In genomic region chr6:56579155-56579851, GRCh38 we compare ENCODE assay signal across 21 cellular contexts.
"Had no signal": no experiment of that assay in that cellular context is flagged by ENCODE, and none has a peak within 500 bp of the region (broad histone marks: within the 10 kb centered on the region; RNA-seq: fewer than 3 reads in every experiment).

No MANE protein-coding gene starts in this region.

- ATAC-seq: activated CD8-positive, alpha-beta T cell treated with anti-CD3 and anti-CD28 coated beads, Interleukin-2, amount 10 ng/mL, durations not matched to agents 7 days and 5 days; foreskin keratinocyte; left cardiac atrium; naive thymus-derived CD4-positive, alpha-beta T cell; pancreas; stimulated activated memory B cell treated with anti-CD40 and anti-IgM and Interleukin-4, amounts not matched to agents 10 μg/mL and 1 μg/mL and 100 μg/mL, for 72 hours; T-cell had no signal

- H3K4me3 ChIP-seq: esophagus squamous epithelium, hepatocyte, pancreas, sigmoid colon, testis, upper lobe of left lung had no signal

- H3K4me2 ChIP-seq: hepatocyte had no signal

- H2AFZ ChIP-seq: hepatocyte had no signal

- H3K36me3 ChIP-seq: pancreas had no signal

- DNase-seq: activated CD4-positive, alpha-beta T cell treated with anti-CD3 and anti-CD28 coated beads, Interleukin-2, amount 10 ng/mL, durations not matched to agents 7 days and 5 days; activated CD8-positive, alpha-beta T cell treated with anti-CD3 and anti-CD28 coated beads, Interleukin-2, amount 10 ng/mL, durations not matched to agents 7 days and 5 days; activated naive CD4-positive, alpha-beta T cell treated with anti-CD3 and anti-CD28 coated beads for 36 hours; activated T-cell treated with anti-CD3 and anti-CD28 coated beads, Interleukin-2, amount 50 U/mL, for 24 hours; brain microvascular endothelial cell; cortex of kidney; effector CD4-positive, alpha-beta T cell; esophagus squamous epithelium; foreskin keratinocyte; left cardiac atrium; mesendoderm; naive thymus-derived CD4-positive, alpha-beta T cell; pancreas; sigmoid colon; stimulated activated CD4-positive, alpha-beta T cell treated with anti-CD3 and anti-CD28 coated beads, Interleukin-4, amount 100 ng/mL, for 4 hours; T-cell; testis; upper lobe of left lung had no signal

- FAIRE-seq: islet of Langerhans, pancreas had no signal

- H3K4me1 ChIP-seq: esophagus squamous epithelium, foreskin keratinocyte, pancreas, testis, upper lobe of left lung had no signal

- H3K79me2 ChIP-seq: hepatocyte had no signal

- H3K27me3 ChIP-seq: brain microvascular endothelial cell, esophagus squamous epithelium, foreskin keratinocyte, hepatocyte, pancreas, sigmoid colon, testis, upper lobe of left lung had no signal

- H3K9me3 ChIP-seq: esophagus squamous epithelium, pancreas, sigmoid colon, testis, upper lobe of left lung had no signal

- H3K27ac ChIP-seq: brain microvascular endothelial cell, esophagus squamous epithelium, foreskin keratinocyte, hepatocyte, pancreas, sigmoid colon, testis had no signal
